8 cellular contexts compared by ENCODE assay signal in the genomic region with DNA sequence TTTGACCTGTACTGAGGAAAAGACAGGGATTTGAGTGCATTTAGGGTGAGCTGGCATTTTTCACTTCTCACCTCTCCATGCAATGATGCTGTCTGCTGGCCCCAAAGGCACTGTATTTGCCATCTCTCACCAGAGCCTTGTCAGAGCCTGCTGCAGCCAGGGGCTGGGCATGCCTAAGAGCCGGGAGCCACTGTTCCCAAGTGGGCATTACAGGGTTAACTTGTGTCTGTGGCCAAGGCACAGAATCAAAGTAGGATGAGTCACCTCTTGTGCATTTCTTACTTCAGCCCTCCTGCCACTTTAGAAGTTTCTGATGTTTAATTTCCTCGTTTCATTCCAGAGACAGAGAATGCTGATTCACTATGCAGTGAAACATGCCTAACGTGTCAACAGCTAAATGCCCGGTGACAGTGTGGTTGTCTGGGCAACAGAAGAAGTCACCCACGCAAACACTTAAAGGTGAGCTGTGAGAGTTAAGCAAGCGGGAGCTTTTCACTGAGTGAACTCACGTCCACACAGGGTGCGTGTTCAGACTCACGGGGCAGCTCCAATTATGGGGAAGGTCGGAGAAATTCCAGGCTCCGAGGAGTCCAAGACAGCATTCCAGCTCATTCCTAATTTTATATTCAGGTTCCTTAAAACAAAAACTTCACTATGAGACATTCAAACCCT. TPM values are rescaled to one million over a fixed set of nuclear protein-coding genes. Genes with fewer than 3 reads are reported as not detected.
DNase-seq lines count a peak whose midpoint lies in the region; ATAC-seq and TF ChIP-seq lines count a peak whose summit lies in the region.

No MANE protein-coding gene starts in this region.

- H3K4me1 ChIP-seq in esophagus (ENCODE audit: control insufficient read depth in 2 of 2, insufficient read depth in 2 of 2, low read length in 1 of 2) (peaks cover 0 to 20% of the 10 kb centered on the region in 2 donors), spleen (peaks cover 0 to under 1% (median 0%) of the 10 kb centered on the region in 6 donors)

- no peak overlapping the region for H3K4me3 ChIP-seq in esophagus (ENCODE audit: low read depth in 1 of 2, low read length in 2 of 2)
- H3K4me3 ChIP-seq in spleen: no peak overlapping the region

- WGBS in esophagus, 2 donors: 14% methylated on average over 11 of the region's 11 CpGs
- WGBS in spleen, 5 donors: 40 to 52% (median 45%) methylated on average over 11 of the region's 11 CpGs

- DNase-seq in 8988T: peak; percentile 64
- peak; percentile 60 for DNase-seq in OCI-M1 (lab: John Stamatoyannopoulos, UW)
- no peak for DNase-seq in omental fat pad (ENCODE audit: low spot score)
- DNase-seq in spleen: no peak
- no peak for DNase-seq in NCI-H128 (lab: John Stamatoyannopoulos, UW; ENCODE audit: unreplicated experiment)

- TF ChIP-seq POLR2A in spleen (IDR thresholded peaks at IDR 0.05): no peak

- intact Hi-C loops in spleen (cut with DNase I; ENCODE audit: low total_unique reads): no loop called here

- ATAC-seq in GM18520 (IDR thresholded peaks at IDR 0.05; ENCODE audit: unreplicated experiment) (peak; percentile 52), omental fat pad (ENCODE audit: low FRiP score) (peak; percentile 95), GM18909 (IDR thresholded peaks at IDR 0.05; ENCODE audit: poor library complexity, unreplicated experiment) (no peak)

- H3K36me3 ChIP-seq in esophagus (ENCODE audit: control insufficient read depth in 2 of 2, insufficient read depth in 2 of 2, low read length in 1 of 2) (no peaks in the 10 kb centered on the region), spleen (no peaks in the 10 kb centered on the region)

- no peaks in the 10 kb centered on the region for H3K9me3 ChIP-seq in esophagus (ENCODE audit: control insufficient read depth in 2 of 2, insufficient read depth in 1 of 2, low read depth in 1 of 2, low read length in 1 of 2)
- peaks cover 0 to 4% (median 0%) of the 10 kb centered on the region in 8 donors for H3K9me3 ChIP-seq in spleen

- H3K27me3 ChIP-seq in esophagus (ENCODE audit: control insufficient read depth in 1 of 2, insufficient read depth in 2 of 2, low read length in 2 of 2) (no peaks in the 10 kb centered on the region), spleen (replicated peaks in 1 of 7) (peaks cover 0 to 8% (median 0%) of the 10 kb centered on the region in 7 donors)

- H3K27ac ChIP-seq in esophagus (ENCODE audit: low read depth in 2 of 2, low read length in 1 of 2) (peak overlapping the region; percentile 67 to 78), spleen (peak overlapping the region in 1 of 8 donors; percentile 15)

- TF ChIP-seq CTCF in omental fat pad (IDR thresholded peaks at IDR 0.05): no peak
- TF ChIP-seq CTCF in spleen (IDR thresholded peaks at IDR 0.05 in 8 of 11, conservative IDR thresholded peaks at IDR 0.05 in 3 of 11): no peak

RNA-seq across cellular contexts. Expression of gene IGFBP3, which starts 57.1 kb away (rescaled TPM):
- polyA plus RNA-seq in esophagus (10 to 100 TPM; 13.0 to 19.8 TPM), spleen (100 to 1,000 TPM in 1 of 3 donors, 10 to 100 TPM in 2; 71.6 to 138 (median 78.1) TPM)
- total RNA-seq in omental fat pad (100 to 1,000 TPM; 616 to 884 (median 686) TPM), spleen (100 to 1,000 TPM in 2 of 7 donors, 10 to 100 TPM in 5; 27.2 to 165 (median 81.4) TPM)

Comparison
In these comparisons a context has a peak if more than half of its experiments do, and no peak if none do; other contexts are left out.
1. DNase-seq: peak in 8988T (single experiment) and OCI-M1 (single experiment); none in omental fat pad (single experiment), spleen (single experiment) and NCI-H128 (single experiment).